Comparison of ENCODE assay signal across 2 cellular contexts in genomic region chrX:36434521-36434920, GRCh38.
TF ChIP-seq lines count a peak whose summit lies in the region.

No MANE protein-coding gene starts in this region.

TF ChIP-seq in IMR-90, 13 proteins besides CTCF, POLR2A, EP300 and RAD21:
- TF ChIP-seq CEBPB (IDR thresholded peaks at IDR 0.05; ENCODE audit: low read depth, low read length) (peak; percentile 39; the same call in 1 of the 2 replicates), MAFK (IDR thresholded peaks at IDR 0.05; ENCODE audit: low read depth, low read length) (no peak)

TF ChIP-seq in SK-N-SH, 30 proteins besides CTCF, POLR2A, EP300 and RAD21:
- TF ChIP-seq, protein P1, sequence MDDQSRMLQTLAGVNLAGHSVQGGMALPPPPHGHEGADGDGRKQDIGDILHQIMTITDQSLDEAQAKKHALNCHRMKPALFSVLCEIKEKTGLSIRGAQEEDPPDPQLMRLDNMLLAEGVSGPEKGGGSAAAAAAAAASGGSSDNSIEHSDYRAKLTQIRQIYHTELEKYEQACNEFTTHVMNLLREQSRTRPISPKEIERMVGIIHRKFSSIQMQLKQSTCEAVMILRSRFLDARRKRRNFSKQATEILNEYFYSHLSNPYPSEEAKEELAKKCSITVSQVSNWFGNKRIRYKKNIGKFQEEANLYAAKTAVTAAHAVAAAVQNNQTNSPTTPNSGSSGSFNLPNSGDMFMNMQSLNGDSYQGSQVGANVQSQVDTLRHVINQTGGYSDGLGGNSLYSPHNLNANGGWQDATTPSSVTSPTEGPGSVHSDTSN (IDR thresholded peaks at IDR 0.05): 0 out of 2 replicates have a peak, but pooled peaks have one; percentile 7
- TF ChIP-seq, protein P2, sequence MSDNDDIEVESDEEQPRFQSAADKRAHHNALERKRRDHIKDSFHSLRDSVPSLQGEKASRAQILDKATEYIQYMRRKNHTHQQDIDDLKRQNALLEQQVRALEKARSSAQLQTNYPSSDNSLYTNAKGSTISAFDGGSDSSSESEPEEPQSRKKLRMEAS (IDR thresholded peaks at IDR 0.05; ENCODE audit: low read depth): no peak
- TF ChIP-seq JUND (IDR thresholded peaks at IDR 0.05) (peak; percentile 10; the same call in 1 of the 2 replicates), TCF12 (IDR thresholded peaks at IDR 0.05) (peak; percentile 29; the same call in 1 of the 2 replicates), FOSL2 (IDR thresholded peaks at IDR 0.05; ENCODE audit: borderline replicate concordance, low read depth) (peak; percentile 6; the same call in 1 of the 2 replicates)
